ENCODE assay signal across 9 cellular contexts in genomic region chr15:74240002-74240568, GRCh38. TPM values are rescaled to one million over a fixed set of nuclear protein-coding genes. Genes with fewer than 3 reads are reported as not detected.
DNase-seq lines count a peak whose midpoint lies in the region; ATAC-seq and TF ChIP-seq lines count a peak whose summit lies in the region.
"Had no signal": no experiment of that assay in that cellular context is flagged by ENCODE, and none has a peak within 500 bp of the region (broad histone marks: within the 10 kb centered on the region; RNA-seq: fewer than 3 reads in every experiment).

No MANE protein-coding gene starts in this region.

- CTCF ChIA-PET in AG04450 (lab: Charles Lee) = interaction anchor here (1.2 kb wide), 1 partner anchor 68 kb away, joined by 5 read pairs; no protein-coding TSS in a partner anchor

- H3K9me3 ChIP-seq in AG04450 (ENCODE audit: control insufficient read depth, insufficient read depth, low read length) (no peaks in the 10 kb centered on the region), Karpas-422 (ENCODE audit: low read length) (no peaks in the 10 kb centered on the region), parathyroid adenoma (ENCODE audit: control insufficient read depth, low read length) (no peaks in the 10 kb centered on the region)

- H3K4me2 ChIP-seq in Karpas-422 (ENCODE audit: low read depth, low read length, poor library complexity, severe bottlenecking) (no peak overlapping the region), parathyroid adenoma (ENCODE audit: low read length) (no peak overlapping the region)

- H4K20me1 ChIP-seq in Karpas-422 (ENCODE audit: insufficient read depth, low read depth, low read length) = no peaks in the 10 kb centered on the region

- ATAC-seq in GM21825 (IDR thresholded peaks at IDR 0.05; ENCODE audit: unreplicated experiment) (no peak), GM21390 (IDR thresholded peaks at IDR 0.05; ENCODE audit: unreplicated experiment) (no peak)

- H2AFZ ChIP-seq in Karpas-422 (ENCODE audit: low read length) = no peak overlapping the region
- H2AFZ ChIP-seq in parathyroid adenoma = no peak overlapping the region

- H3K27ac ChIP-seq in AG04450 (ENCODE audit: low read depth, low read length) (no peak overlapping the region), Karpas-422 (ENCODE audit: low read length) (no peak overlapping the region), parathyroid adenoma (no peak overlapping the region)

- POLR2A ChIA-PET in AG04450 (lab: Yijun Ruan, JAX) = interaction anchor here (0.8 kb wide), 1 partner anchor 25 kb away, joined by 3 read pairs; no protein-coding TSS in a partner anchor

- TF ChIP-seq CTCF in AG04450 (IDR thresholded peaks at IDR 0.05; ENCODE audit: low read depth, low read length) (peak; percentile 48), fibroblast of mammary gland (conservative IDR thresholded peaks at IDR 0.05; ENCODE audit: control insufficient read depth, insufficient read depth, low read depth, low read length) (peak; percentile 20), parathyroid adenoma (IDR thresholded peaks at IDR 0.05) (peak; percentile 65)

- no peak for DNase-seq in AG04450 (ENCODE audit: low read depth, low spot score)
- peak; percentile 53 for DNase-seq in Karpas-422
- peak; percentile 84 for DNase-seq in RPMI8226
- DNase-seq in fibroblast of mammary gland (ENCODE audit: low read depth) = peak; percentile 60
- no peak for DNase-seq in cerebellar nuclear complex (lab: John Stamatoyannopoulos, UW)

- H3K4me1 ChIP-seq in Karpas-422 (ENCODE audit: low read length) (no peaks in the 10 kb centered on the region), parathyroid adenoma (peaks cover 10% of the 10 kb centered on the region)

- H3K9me2 ChIP-seq in Karpas-422 (replicated peaks; ENCODE audit: insufficient read depth, low read length) = no peaks in the 10 kb centered on the region

- H3K4me3 ChIP-seq in AG04450 (ENCODE audit: low read depth, low read length) (no peak overlapping the region), Karpas-422 (ENCODE audit: low read length) (no peak overlapping the region), fibroblast of mammary gland (ENCODE audit: control insufficient read depth, low read depth, low read length) (no peak overlapping the region), parathyroid adenoma (ENCODE audit: low read depth, low read length) (no peak overlapping the region)

- H3K9ac ChIP-seq in Karpas-422 (ENCODE audit: low read length) (no peak overlapping the region), parathyroid adenoma (no peak overlapping the region)

- H3K27me3 ChIP-seq in AG04450 (ENCODE audit: control insufficient read depth, insufficient read depth, low read length) = peaks cover 23% of the 10 kb centered on the region
- H3K27me3 ChIP-seq in Karpas-422 (ENCODE audit: low read length) = no peaks in the 10 kb centered on the region
- no peaks in the 10 kb centered on the region for H3K27me3 ChIP-seq in parathyroid adenoma (ENCODE audit: control insufficient read depth, insufficient read depth, low read length)

- H3K79me2 ChIP-seq in Karpas-422 (ENCODE audit: low read length) = no peaks in the 10 kb centered on the region
- no peaks in the 10 kb centered on the region for H3K79me2 ChIP-seq in parathyroid adenoma

- H3K36me3 ChIP-seq in Karpas-422 (ENCODE audit: insufficient read depth, low read length) = no peaks in the 10 kb centered on the region
- no peaks in the 10 kb centered on the region for H3K36me3 ChIP-seq in parathyroid adenoma (ENCODE audit: control insufficient read depth, insufficient read depth, low read length)

RNA-seq across cellular contexts. Expression of gene CCDC33, which starts 4.0 kb away (rescaled TPM):
- polyA plus RNA-seq in AG04450 (2011; rRNA removed) = not detected in 2 replicates
- not detected in 2 replicates for polyA minus RNA-seq in AG04450 (2011; rRNA and poly(A)+ RNA removed)
- not detected in 2 replicates for total RNA-seq in Karpas-422 (2014; rRNA removed; shearing (Covaris generic); ENCODE audit: low replicate concordance)
- total RNA-seq: subcutaneous adipose tissue had no signal

RNA-seq across cellular contexts. Expression of gene STRA6, which starts 37.5 kb away (rescaled TPM):
- polyA plus RNA-seq in AG04450 (2011; rRNA removed) = 0.07 and 0.12 TPM in 2 replicates
- 0.17 and 0.32 TPM in 2 replicates for polyA minus RNA-seq in AG04450 (2011; rRNA and poly(A)+ RNA removed)
- total RNA-seq in Karpas-422 (2014; rRNA removed; shearing (Covaris generic); ENCODE audit: low replicate concordance) = 0.18 TPM in 1 of 2 replicates, not detected in the other
- total RNA-seq: subcutaneous adipose tissue had no signal

Comparison
In these comparisons a context has a peak if more than half of its experiments do, and no peak if none do; other contexts are left out.
1. DNase-seq: peak in Karpas-422 (single experiment), RPMI8226 (single experiment) and fibroblast of mammary gland (single experiment); none in AG04450 (single experiment) and cerebellar nuclear complex (0 of 2).
2. Peak in every context shown above with its lines, with median percentiles within 50 percentile points of each other: CTCF ChIP-seq.